ENCODE assay signal across 8 cellular contexts in the genomic region with DNA sequence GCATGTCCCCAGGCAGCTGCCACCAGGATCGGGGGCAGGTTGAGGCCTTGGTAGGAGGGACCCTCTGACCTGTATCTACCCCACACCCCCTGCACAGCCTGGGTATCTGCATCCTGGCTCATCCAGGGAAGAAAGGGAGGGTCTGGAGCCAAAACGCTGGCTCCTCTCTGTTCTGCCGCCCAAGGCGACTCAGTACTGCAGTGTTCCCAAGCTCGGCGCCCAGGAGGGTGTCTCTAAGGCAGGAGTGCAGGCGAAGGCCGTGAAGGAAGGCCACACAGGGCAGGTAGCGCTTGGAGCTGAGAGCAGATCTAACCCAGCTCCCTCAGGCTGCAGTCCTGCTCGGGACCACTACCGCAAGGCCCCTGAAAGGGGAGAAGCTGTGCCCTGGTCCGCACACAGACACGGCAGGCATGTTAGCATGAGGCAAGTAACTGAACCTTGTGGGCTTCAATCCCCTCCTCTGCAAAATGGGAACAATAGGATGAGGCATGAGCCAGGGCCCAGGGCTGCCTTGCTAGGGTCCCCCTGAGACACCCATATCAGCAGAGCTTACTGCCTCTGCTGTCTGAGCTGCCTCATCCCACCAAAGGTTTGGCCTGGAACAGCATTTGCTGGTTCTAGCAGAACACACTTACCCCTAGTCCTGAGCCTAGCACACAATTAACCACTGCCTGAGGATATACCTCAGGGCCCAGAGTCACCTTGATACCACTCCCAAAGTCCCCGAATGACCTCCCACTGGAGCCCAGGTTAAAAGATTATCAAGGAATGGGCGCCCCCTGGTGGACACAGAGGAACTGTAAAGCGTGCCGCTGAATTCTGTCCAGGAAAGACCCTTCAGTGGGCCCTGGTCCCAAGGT. TPM values are rescaled to one million over a fixed set of nuclear protein-coding genes. Genes with fewer than 3 reads are reported as not detected.
DNase-seq lines count a peak whose midpoint lies in the region; ATAC-seq and TF ChIP-seq lines count a peak whose summit lies in the region.

No MANE protein-coding gene starts in this region.

- 66% methylated on average over 17 of the region's 17 CpGs for WGBS in lung, 2 donors

- H3K4me3 ChIP-seq in AG04449 (ENCODE audit: low read depth, low read length) (no peak overlapping the region), colonic mucosa (no peak overlapping the region), lung (no peak overlapping the region)

- intact Hi-C loops in colonic mucosa (cut with DNase I): loop anchor here (1.0 to 10.0 kb wide), 3 partner anchors 38 to 150 kb away; no protein-coding TSS in a partner anchor

- peak; percentile 5 for TF ChIP-seq POLR2A in GM18951 (IDR thresholded peaks at IDR 0.05; ENCODE audit: extremely low read depth, insufficient read depth, insufficient read length)

- H3K9me3 ChIP-seq in colonic mucosa (no peaks in the 10 kb centered on the region), lung (ENCODE audit: control insufficient read depth in 2 of 2, insufficient read depth in 1 of 2, low read length in 1 of 2) (no peaks in the 10 kb centered on the region)

- H3K9ac ChIP-seq in colonic mucosa (ENCODE audit: low read depth in 2 of 2, low read length in 2 of 2): no peak overlapping the region

- H3K4me1 ChIP-seq in colonic mucosa (peaks cover 13% of the 10 kb centered on the region), lung (ENCODE audit: control insufficient read depth in 2 of 2, insufficient read depth in 2 of 2, low read length in 2 of 2) (peaks cover 3 to 16% of the 10 kb centered on the region in 2 donors)

- peaks cover 7% of the 10 kb centered on the region for H3K36me3 ChIP-seq in colonic mucosa
- H3K36me3 ChIP-seq in lung (ENCODE audit: control insufficient read depth in 2 of 2, insufficient read depth in 2 of 2, low read length in 2 of 2): peaks cover 0 to 15% of the 10 kb centered on the region in 2 donors

- no peak for ATAC-seq in lung (ENCODE audit: insufficient read depth, low FRiP score)
- no peak for ATAC-seq in GM18909 (IDR thresholded peaks at IDR 0.05; ENCODE audit: poor library complexity, unreplicated experiment)

- POLR2A ChIA-PET in AG04449 (lab: Yijun Ruan, JAX): interaction anchor here (0.6 to 2.5 kb wide), 12 partner anchors 8 to 254 kb away, joined by 3 to 9 read pairs (median 4); no protein-coding TSS in a partner anchor

- TF ChIP-seq CTCF in AG04449 (IDR thresholded peaks at IDR 0.05; ENCODE audit: insufficient read depth, low read length, missing control alignments) (peak; percentile 75), colonic mucosa (IDR thresholded peaks at IDR 0.05) (peak; percentile 88), lung (IDR thresholded peaks at IDR 0.05; ENCODE audit: control extremely low read depth, extremely low read depth) (peak; percentile 70)

- H3K27me3 ChIP-seq in colonic mucosa: no peaks in the 10 kb centered on the region
- no peaks in the 10 kb centered on the region for H3K27me3 ChIP-seq in lung (ENCODE audit: control insufficient read depth, insufficient read depth)

- in situ Hi-C loops in GM18951 (cut with MboI; ENCODE audit: low sequenced_read_pairs, unreplicated experiment): loop anchor here (10.0 kb wide), 1 partner anchor 100 kb away; no protein-coding TSS in a partner anchor

- CTCF ChIA-PET in AG04449 (lab: Yijun Ruan, JAX): interaction anchor here (0.6 to 8.7 kb wide), 50 partner anchors 8 to 198 kb away, joined by 3 to 743 read pairs (median 9); a partner anchor contains a TSS

- DNase-seq in AG04449 (ENCODE audit: low read depth, low spot score): no peak
- peak; percentile 68 for DNase-seq in NCI-H2171 treated with DMSO at 0.1 percent for 48 hours (lab: John Stamatoyannopoulos, UW)
- peak; percentile 68 for DNase-seq in activated CD4-positive, alpha-beta T cell treated with anti-CD3 and anti-CD28 coated beads for 1 hour
- DNase-seq in colonic mucosa: peak; percentile 84
- DNase-seq in lung (ENCODE audit: low spot score): peak; percentile 75
- peak; percentile 56 to 65 for DNase-seq in stimulated activated CD8-positive, alpha-beta memory T cell treated with anti-CD3 and anti-CD28 coated beads, Interleukin-15, amount 100 ng/mL, for 48 hours (ENCODE audit: low read depth in 2 of 2)

- H3K27ac ChIP-seq in colonic mucosa: peak overlapping the region; percentile 49
- peak overlapping the region in 1 of 2 donors; percentile 15 for H3K27ac ChIP-seq in lung (ENCODE audit: low read depth in 1 of 2, low read length in 1 of 2)

RNA-seq across cellular contexts. Expression of a gene that starts 6.5 kb away (rescaled TPM):
- total RNA-seq in colonic mucosa: 1,000 to 10,000 TPM; 1,195 to 1,836 TPM
- total RNA-seq in lung: 100 to 1,000 TPM; 755 to 925 TPM
- polyA plus RNA-seq in lung: 1,000 to 10,000 TPM; 1,633 to 1,655 TPM
